Comparison of ENCODE assay signal across 8 cellular contexts in the genomic region with DNA sequence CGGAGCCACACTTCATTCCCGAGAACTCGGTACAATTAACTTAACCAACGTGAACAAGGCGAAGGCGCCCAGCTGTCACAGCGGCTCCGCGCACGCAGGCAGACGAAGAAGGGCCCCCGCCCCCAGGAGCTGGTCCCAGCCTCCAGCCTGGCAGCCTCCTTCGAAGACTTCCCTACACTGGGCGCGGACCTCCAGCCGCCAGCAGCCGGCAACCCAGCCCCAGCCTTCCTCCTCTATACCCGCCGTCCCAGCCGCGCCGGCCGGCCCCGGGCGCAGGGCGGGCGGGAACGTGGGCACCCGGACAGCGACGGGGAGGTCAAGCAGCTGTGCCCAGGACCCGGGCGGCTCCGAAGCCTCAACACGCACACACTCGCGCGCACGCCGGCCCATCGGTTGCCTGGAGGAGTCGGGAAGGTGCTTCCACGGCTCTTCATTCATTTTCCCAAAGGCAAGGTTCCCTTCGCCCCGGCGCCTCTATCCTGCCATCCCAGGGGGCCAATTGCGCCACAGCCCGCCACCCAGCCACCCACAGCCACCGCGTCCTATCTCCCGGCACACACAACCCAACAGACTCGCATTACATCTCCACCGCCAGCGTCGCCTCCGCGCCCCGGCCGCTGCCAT. TPM values are rescaled to one million over a fixed set of nuclear protein-coding genes. Genes with fewer than 3 reads are reported as not detected.
A peak's percentile ranks its signal among the peaks of the same experiment; 100 is the strongest.
DNase-seq lines count a peak whose midpoint lies in the region; ATAC-seq and TF ChIP-seq lines count a peak whose summit lies in the region.

No MANE protein-coding gene starts in this region.

- H3K9me3 ChIP-seq in adrenal gland (replicated peaks in 1 of 3) (no peaks in the 10 kb centered on the region), iPS-18a (ENCODE audit: control insufficient read depth, low read depth, low read length) (no peaks in the 10 kb centered on the region)

- TF ChIP-seq POLR2A in adrenal gland (IDR thresholded peaks at IDR 0.05) = no peak

- 0 to 4% (median 3%) methylated on average over 8 to 59 of the region's 59 CpGs; no CpG with 5 or more reads in 1 of the 4 donors for WGBS in adrenal gland, 4 donors

- no peak for TF ChIP-seq CTCF in adrenal gland (IDR thresholded peaks at IDR 0.05)

- no peak for ATAC-seq in GM19463 (IDR thresholded peaks at IDR 0.05; ENCODE audit: unreplicated experiment)

- H3K36me3 ChIP-seq in adrenal gland (replicated peaks in 1 of 2) (no peaks in the 10 kb centered on the region), iPS-18a (ENCODE audit: control insufficient read depth, low read depth, low read length) (no peaks in the 10 kb centered on the region)

- H3K4me1 ChIP-seq in adrenal gland (replicated peaks in 1 of 2) (peaks cover 7 to 33% of the 10 kb centered on the region in 2 donors), iPS-18a (ENCODE audit: control insufficient read depth, low read depth, low read length) (peaks cover 7% of the 10 kb centered on the region)

- peak overlapping the region in 4 of 5 donors; percentile 80 to 97 (median 85) for H3K27ac ChIP-seq in adrenal gland
- H3K27ac ChIP-seq in iPS-18a (ENCODE audit: low read length) = no peak overlapping the region

- H3K27me3 ChIP-seq in adrenal gland (no peaks in the 10 kb centered on the region), iPS-18a (ENCODE audit: control insufficient read depth, insufficient read depth, low read length) (peaks cover 64% of the 10 kb centered on the region)

- intact Hi-C loops in adrenal gland (cut with DNase I) = loop anchor here in 1 of 2 donors (10.0 kb wide), 1 partner anchor 293 kb away; no protein-coding TSS in a partner anchor

- H3K4me3 ChIP-seq in adrenal gland = peak overlapping the region in 2 of 4 donors; percentile 40 to 81
- peak overlapping the region; percentile 67 for H3K4me3 ChIP-seq in iPS-18a (ENCODE audit: low read length)
- peak overlapping the region; percentile 43 for H3K4me3 ChIP-seq in skeletal muscle cell (ENCODE audit: low read depth, low read length)

- H3K9ac ChIP-seq in iPS-18a (ENCODE audit: low read length) = peak overlapping the region; percentile 22

- DNase-seq in NCI-H524 (lab: John Stamatoyannopoulos, UW) (peak; percentile 9 to 41), NCI-H524 treated with DMSO at 0.1 percent for 48 hours (lab: John Stamatoyannopoulos, UW) (no peak), adrenal gland (peak in 3 of 7 donors; percentile 37 to 73 (median 44)), skeletal muscle cell (ENCODE audit: low read depth) (no peak), T-helper 2 cell (no peak), DMS79 (lab: John Stamatoyannopoulos, UW) (no peak)

RNA-seq across cellular contexts. Expression of a gene that starts 1.6 kb away (rescaled TPM):
- 10 to 100 TPM; 24.0 to 54.5 (median 39.8) TPM for total RNA-seq in adrenal gland
- polyA plus RNA-seq in adrenal gland = 10 to 100 TPM in 1 of 3 donors, 1 to 10 TPM in 2; 5.2 to 15.7 (median 8.1) TPM

Comparison
In these comparisons a context has a peak if more than half of its experiments do, and no peak if none do; other contexts are left out.
1. DNase-seq: peak in NCI-H524 (2 of 2); none in NCI-H524 treated with DMSO at 0.1 percent for 48 hours (single experiment), skeletal muscle cell (single experiment), T-helper 2 cell (0 of 5) and DMS79 (single experiment).